9 cellular contexts compared by ENCODE assay signal in the genomic region with DNA sequence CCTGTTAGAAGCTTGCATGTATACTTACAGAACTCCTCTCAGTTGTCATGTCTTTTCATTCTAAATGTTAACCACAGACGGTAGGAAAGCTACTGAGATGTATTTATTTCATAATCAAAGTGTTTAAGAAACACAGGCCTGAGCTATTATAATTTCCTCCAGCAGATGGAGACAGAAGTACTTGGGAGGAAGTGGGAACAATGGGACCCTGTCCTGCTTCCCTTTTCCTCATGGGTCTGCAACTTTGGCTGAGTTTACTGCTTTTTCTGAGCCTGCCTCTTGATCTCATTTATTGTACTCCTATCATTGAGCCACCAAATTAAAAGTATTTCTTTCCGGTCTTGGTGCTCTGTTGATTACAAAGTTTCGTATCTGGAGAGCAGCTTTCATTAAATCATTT.
DNase-seq lines count a peak whose midpoint lies in the region; ATAC-seq and TF ChIP-seq lines count a peak whose summit lies in the region.
"Had no signal": no experiment of that assay in that cellular context is flagged by ENCODE, and none has a peak within 500 bp of the region (broad histone marks: within the 10 kb centered on the region; RNA-seq: fewer than 3 reads in every experiment).

No MANE protein-coding gene starts in this region.

- H3K4me1 ChIP-seq in BE2C = no peaks in the 10 kb centered on the region

- no peaks in the 10 kb centered on the region for H3K9me3 Mint-ChIP-seq in glutamatergic neuron (ENCODE audit: unreplicated experiment)

- peak; percentile 23 for TF ChIP-seq CTCF in BE2C (IDR thresholded peaks at IDR 0.05; ENCODE audit: low read depth, low read length)
- peak; percentile 38 for TF ChIP-seq CTCF in glutamatergic neuron (IDR thresholded peaks at IDR 0.05; ENCODE audit: partially characterized antibody, unreplicated experiment)
- no peak for TF ChIP-seq CTCF in GM10266 (IDR thresholded peaks at IDR 0.05; ENCODE audit: control insufficient read depth, insufficient read depth, low read depth, missing control alignments)
- TF ChIP-seq CTCF in dorsolateral prefrontal cortex (IDR thresholded peaks at IDR 0.05 in 54 of 56, conservative IDR thresholded peaks at IDR 0.05 in 2 of 56; ENCODE audit: low read depth in 1 of 56, partially characterized antibody in 56 of 56) = peak in 9 of 56 donors; percentile 6 to 35 (median 19)

- H3K36me3 ChIP-seq in BE2C = no peaks in the 10 kb centered on the region
- H3K36me3 ChIP-seq: neutrophil had no signal

- no peaks in the 10 kb centered on the region for H3K4me1 Mint-ChIP-seq in glutamatergic neuron (ENCODE audit: low read depth, unreplicated experiment)

- H3K36me3 Mint-ChIP-seq in glutamatergic neuron (ENCODE audit: unreplicated experiment) = no peaks in the 10 kb centered on the region

- DNase-seq in BE2C = no peak
- DNase-seq in HT-29 (ENCODE audit: low spot score) = peak; percentile 67
- DNase-seq in RKO (ENCODE audit: low spot score) = peak; percentile 33
- no peak for DNase-seq in glutamatergic neuron
- DNase-seq in NCI-H510A (lab: John Stamatoyannopoulos, UW) = no peak
- no peak for DNase-seq in GM10266 (ENCODE audit: extremely low spot score)
- no peak for DNase-seq in dorsolateral prefrontal cortex

- no peaks in the 10 kb centered on the region for H3K27me3 ChIP-seq in BE2C
- peaks cover 0 to 26% (median 2%) of the 10 kb centered on the region in 45 donors for H3K27me3 ChIP-seq in dorsolateral prefrontal cortex
- H3K27me3 ChIP-seq: neutrophil had no signal

- H3K27ac Mint-ChIP-seq in glutamatergic neuron (ENCODE audit: unreplicated experiment) = no peak overlapping the region

- H3K4me3 Mint-ChIP-seq in glutamatergic neuron (ENCODE audit: unreplicated experiment) = no peak overlapping the region

- no peaks in the 10 kb centered on the region for H3K27me3 Mint-ChIP-seq in glutamatergic neuron (ENCODE audit: unreplicated experiment)

- no peak for ATAC-seq in HG02884 (IDR thresholded peaks at IDR 0.05; ENCODE audit: unreplicated experiment)

- H3K4me3 ChIP-seq in BE2C (ENCODE audit: low read depth, low read length) (no peak overlapping the region), dorsolateral prefrontal cortex (no peak overlapping the region)

- intact Hi-C loops in dorsolateral prefrontal cortex (cut with DNase I) = no loop called here

- no peaks in the 10 kb centered on the region for H3K9me3 ChIP-seq in BE2C
- H3K9me3 ChIP-seq: neutrophil had no signal

- H3K27ac ChIP-seq in dorsolateral prefrontal cortex = no peak overlapping the region
- H3K27ac ChIP-seq: neutrophil had no signal

Comparison
In these comparisons a context has a peak if more than half of its experiments do, and no peak if none do; other contexts are left out.
1. DNase-seq: peak in HT-29 (single experiment) and RKO (single experiment); none in BE2C (single experiment), glutamatergic neuron (single experiment), NCI-H510A (single experiment), GM10266 (single experiment) and dorsolateral prefrontal cortex (0 of 10).